Comparison of ENCODE assay signal across 8 cellular contexts in genomic region chr7:23619141-23619540, GRCh38.
"Had no signal": no experiment of that assay in that cellular context is flagged by ENCODE, and none has a peak within 500 bp of the region (broad histone marks: within the 10 kb centered on the region; RNA-seq: fewer than 3 reads in every experiment).

No MANE protein-coding gene starts in this region.

- FAIRE-seq: G401.6, GM12878, GM12891, GM12892, GM18507, GM19239 had no signal

- DNase-seq: GDM1, GF-D8 had no signal

- ATAC-seq: GM12878 had no signal

- H3K4me3 ChIP-seq: GM12878 had no signal
